Comparison of ENCODE assay signal across 1 cellular context in genomic region chr17:41519501-41520224, GRCh38.
TF ChIP-seq lines count a peak whose summit lies in the region.

No MANE protein-coding gene starts in this region.

TF ChIP-seq in HepG2, 621 proteins besides CTCF, POLR2A, EP300 and RAD21 (continued from another document):
- TF ChIP-seq, protein P1, sequence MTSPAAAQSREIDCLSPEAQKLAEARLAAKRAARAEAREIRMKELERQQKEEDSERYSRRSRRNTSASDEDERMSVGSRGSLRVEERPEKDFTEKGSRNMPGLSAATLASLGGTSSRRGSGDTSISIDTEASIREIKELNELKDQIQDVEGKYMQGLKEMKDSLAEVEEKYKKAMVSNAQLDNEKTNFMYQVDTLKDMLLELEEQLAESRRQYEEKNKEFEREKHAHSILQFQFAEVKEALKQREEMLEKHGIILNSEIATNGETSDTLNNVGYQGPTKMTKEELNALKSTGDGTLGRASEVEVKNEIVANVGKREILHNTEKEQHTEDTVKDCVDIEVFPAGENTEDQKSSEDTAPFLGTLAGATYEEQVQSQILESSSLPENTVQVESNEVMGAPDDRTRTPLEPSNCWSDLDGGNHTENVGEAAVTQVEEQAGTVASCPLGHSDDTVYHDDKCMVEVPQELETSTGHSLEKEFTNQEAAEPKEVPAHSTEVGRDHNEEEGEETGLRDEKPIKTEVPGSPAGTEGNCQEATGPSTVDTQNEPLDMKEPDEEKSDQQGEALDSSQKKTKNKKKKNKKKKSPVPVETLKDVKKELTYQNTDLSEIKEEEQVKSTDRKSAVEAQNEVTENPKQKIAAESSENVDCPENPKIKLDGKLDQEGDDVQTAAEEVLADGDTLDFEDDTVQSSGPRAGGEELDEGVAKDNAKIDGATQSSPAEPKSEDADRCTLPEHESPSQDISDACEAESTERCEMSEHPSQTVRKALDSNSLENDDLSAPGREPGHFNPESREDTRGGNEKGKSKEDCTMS (CRISPR knock-in tag; conservative IDR thresholded peaks at IDR 0.05) = no peak
- TF ChIP-seq SPEN (CRISPR knock-in tag; IDR thresholded peaks at IDR 0.05; ENCODE audit: low read depth) (no peak), ZNF619 (CRISPR knock-in tag; IDR thresholded peaks at IDR 0.05) (no peak), ARNT2 (CRISPR knock-in tag; IDR thresholded peaks at IDR 0.05; ENCODE audit: low read depth) (no peak), ZNF891 (CRISPR knock-in tag; IDR thresholded peaks at IDR 0.05) (0 out of 2 replicates have a peak, but pooled peaks have one; percentile 13), ZNF687 (CRISPR knock-in tag; IDR thresholded peaks at IDR 0.05) (peak; percentile 13; the same call in 1 of the 2 replicates), HINFP (CRISPR knock-in tag; IDR thresholded peaks at IDR 0.05; ENCODE audit: low read depth) (no peak), HOXA5 (CRISPR knock-in tag; IDR thresholded peaks at IDR 0.05) (no peak)
- TF ChIP-seq, protein P2, sequence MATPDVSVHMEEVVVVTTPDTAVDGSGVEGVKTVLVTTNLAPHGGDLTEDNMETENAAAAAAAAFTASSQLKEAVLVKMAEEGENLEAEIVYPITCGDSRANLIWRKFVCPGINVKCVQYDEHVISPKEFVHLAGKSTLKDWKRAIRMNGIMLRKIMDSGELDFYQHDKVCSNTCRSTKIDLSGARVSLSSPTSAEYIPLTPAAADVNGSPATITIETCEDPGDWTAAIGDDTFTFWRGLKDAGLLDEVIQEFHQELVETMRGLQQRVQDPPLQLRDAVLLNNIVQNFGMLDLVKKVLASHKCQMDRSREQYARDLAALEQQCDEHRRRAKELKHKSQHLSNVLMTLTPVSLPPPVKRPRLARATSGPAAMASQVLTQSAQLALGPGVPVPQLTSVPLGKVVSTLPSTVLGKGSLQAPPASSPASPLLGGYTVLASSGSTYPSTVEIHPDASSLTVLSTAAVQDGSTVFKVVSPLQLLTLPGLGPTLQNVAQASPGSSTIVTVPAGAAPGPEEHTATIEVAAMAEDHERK (CRISPR knock-in tag; IDR thresholded peaks at IDR 0.05; ENCODE audit: low read depth) = no peak
